ENCODE assay signal across 9 cellular contexts in genomic region chr15:89836255-89837133, GRCh38. TPM values are rescaled to one million over a fixed set of nuclear protein-coding genes. Genes with fewer than 3 reads are reported as not detected.
DNase-seq lines count a peak whose midpoint lies in the region; ATAC-seq and TF ChIP-seq lines count a peak whose summit lies in the region.
"Had no signal": no experiment of that assay in that cellular context is flagged by ENCODE, and none has a peak within 500 bp of the region (broad histone marks: within the 10 kb centered on the region; RNA-seq: fewer than 3 reads in every experiment).

No MANE protein-coding gene starts in this region.

- intact Hi-C loops in dendritic cell treated with granulocyte-macrophage colony-stimulating factor and Interleukin-4, amounts not matched to agents 40 ng/mL and 50 ng/mL, for 4 days (cut with micrococcal nuclease) = loop anchor here (1.0 kb wide), 1 partner anchor 12 kb away; no protein-coding TSS in a partner anchor
- intact Hi-C loops in vagina (cut with DNase I) = no loop called here

- DNase-seq in NOMO-1 treated with DMSO at 0.1 percent for 48 hours (lab: John Stamatoyannopoulos, UW; ENCODE audit: unreplicated experiment) (peak; percentile 65), NOMO-1 treated with dmso at 0.1 percent for 144 hours (lab: John Stamatoyannopoulos, UW; ENCODE audit: unreplicated experiment) (no peak), midbrain (lab: John Stamatoyannopoulos, UW) (peak; percentile 39), vagina (ENCODE audit: extremely low spot score in 2 of 2) (no peak), NCI-H146 (lab: John Stamatoyannopoulos, UW) (no peak)
- DNase-seq: NCI-H2227 treated with DMSO at 0.1 percent for 48 hours had no signal

- no peaks in the 10 kb centered on the region for H3K9me3 ChIP-seq in vagina

- H3K27ac ChIP-seq in vagina = peak overlapping the region; percentile 84

- no peaks in the 10 kb centered on the region for H3K9me3 Mint-ChIP-seq in dendritic cell treated with granulocyte-macrophage colony-stimulating factor and Interleukin-4, amounts not matched to agents 40 ng/mL and 50 ng/mL, for 4 days

- peak overlapping the region; percentile 89 for H3K27ac Mint-ChIP-seq in dendritic cell treated with granulocyte-macrophage colony-stimulating factor and Interleukin-4, amounts not matched to agents 40 ng/mL and 50 ng/mL, for 4 days

- no peak overlapping the region for H3K4me3 ChIP-seq in vagina

- no peak for TF ChIP-seq POLR2A in vagina (IDR thresholded peaks at IDR 0.05)

- peaks cover 0 to 16% of the 10 kb centered on the region in 2 donors for H3K36me3 ChIP-seq in vagina

- peaks cover 82% of the 10 kb centered on the region for H3K4me1 Mint-ChIP-seq in dendritic cell treated with granulocyte-macrophage colony-stimulating factor and Interleukin-4, amounts not matched to agents 40 ng/mL and 50 ng/mL, for 4 days (ENCODE audit: low read depth)

- H3K27me3 ChIP-seq in vagina = no peaks in the 10 kb centered on the region

- H3K27me3 Mint-ChIP-seq in dendritic cell treated with granulocyte-macrophage colony-stimulating factor and Interleukin-4, amounts not matched to agents 40 ng/mL and 50 ng/mL, for 4 days = no peaks in the 10 kb centered on the region

- no peak for TF ChIP-seq CTCF in vagina (IDR thresholded peaks at IDR 0.05)

- H3K36me3 Mint-ChIP-seq in dendritic cell treated with granulocyte-macrophage colony-stimulating factor and Interleukin-4, amounts not matched to agents 40 ng/mL and 50 ng/mL, for 4 days (ENCODE audit: low read depth) = peaks cover 46% of the 10 kb centered on the region

- H3K4me1 ChIP-seq in vagina = peaks cover 29% of the 10 kb centered on the region

- peak overlapping the region; percentile 18 for H3K4me3 Mint-ChIP-seq in dendritic cell treated with granulocyte-macrophage colony-stimulating factor and Interleukin-4, amounts not matched to agents 40 ng/mL and 50 ng/mL, for 4 days

- ATAC-seq in HG02588 (IDR thresholded peaks at IDR 0.05; ENCODE audit: unreplicated experiment) = no peak
- ATAC-seq in GM21423 (IDR thresholded peaks at IDR 0.05; ENCODE audit: unreplicated experiment) = no peak

RNA-seq across cellular contexts. Expression of gene ANPEP, which starts 21.8 kb away (rescaled TPM):
- total RNA-seq in vagina = 55.0 TPM

RNA-seq across cellular contexts. Expression of gene AP3S2, which starts 57.3 kb away (rescaled TPM):
- total RNA-seq in vagina = 39.5 TPM

Comparison
In these comparisons a context has a peak if more than half of its experiments do, and no peak if none do; other contexts are left out.
1. DNase-seq: peak in NOMO-1 treated with DMSO at 0.1 percent for 48 hours (single experiment) and midbrain (single experiment); none in NOMO-1 treated with dmso at 0.1 percent for 144 hours (single experiment), vagina (0 of 2) and NCI-H146 (single experiment).